ENCODE assay signal across 8 cellular contexts in genomic region chr6:33207569-33208088, GRCh38. TPM values are rescaled to one million over a fixed set of nuclear protein-coding genes. Genes with fewer than 3 reads are reported as not detected.
DNase-seq lines count a peak whose midpoint lies in the region; ATAC-seq and TF ChIP-seq lines count a peak whose summit lies in the region.

No MANE protein-coding gene starts in this region.

- peak overlapping the region; percentile 90 for H3K4me3 ChIP-seq in HUES64 (ENCODE audit: low read length)
- peak overlapping the region; percentile 60 to 98 (median 94) for H3K4me3 ChIP-seq in heart right ventricle
- H3K4me3 ChIP-seq in prostate gland: peak overlapping the region; percentile 96 to 97

- H3K36me3 Mint-ChIP-seq in activated naive CD8-positive, alpha-beta T cell treated with anti-CD3 and anti-CD28 coated beads, Interleukin-2, amount 50 U/mL, for 24 hours (ENCODE audit: low read depth): peaks cover 38% of the 10 kb centered on the region

- peaks cover 58% of the 10 kb centered on the region for H3K4me1 Mint-ChIP-seq in activated naive CD8-positive, alpha-beta T cell treated with anti-CD3 and anti-CD28 coated beads, Interleukin-2, amount 50 U/mL, for 24 hours

- intact Hi-C loops in heart right ventricle (cut with DNase I): loop anchor here in 2 of 10 donors (10.0 kb wide), 2 partner anchors 487 to 1033 kb away; partner anchors contain the start of genes AGPAT1 (in 1 of the 2) and RNF5 (in 1 of the 2)
- intact Hi-C loops in prostate gland (cut with DNase I): no loop called here

- peaks cover under 1% of the 10 kb centered on the region for H3K27me3 Mint-ChIP-seq in activated naive CD8-positive, alpha-beta T cell treated with anti-CD3 and anti-CD28 coated beads, Interleukin-2, amount 50 U/mL, for 24 hours

- under 1% methylated on average over 29 of the region's 29 CpGs for WGBS in HUES64
- 1 to 2% methylated on average over 29 of the region's 29 CpGs for WGBS in heart right ventricle, 2 donors
- 1% methylated on average over 29 of the region's 29 CpGs for WGBS in prostate gland

- H3K9me3 ChIP-seq in HUES64 (ENCODE audit: insufficient read depth, low read depth, low read length) (no peaks in the 10 kb centered on the region), heart right ventricle (no peaks in the 10 kb centered on the region), prostate gland (no peaks in the 10 kb centered on the region)

- TF ChIP-seq CTCF in heart right ventricle (IDR thresholded peaks at IDR 0.05) (no peak), prostate gland (IDR thresholded peaks at IDR 0.05) (no peak)

- H3K27ac Mint-ChIP-seq in activated naive CD8-positive, alpha-beta T cell treated with anti-CD3 and anti-CD28 coated beads, Interleukin-2, amount 50 U/mL, for 24 hours: peak overlapping the region; percentile 89

- DNase-seq in CD1c-positive myeloid dendritic cell (ENCODE audit: extremely low spot score): peak; percentile 22
- no peak for DNase-seq in activated naive CD8-positive, alpha-beta T cell treated with anti-CD3 and anti-CD28 coated beads, Interleukin-2, amount 50 U/mL, for 24 hours
- peak; percentile 53 to 58 for DNase-seq in heart right ventricle
- no peak for DNase-seq in prostate gland (ENCODE audit: low spot score)

- H3K4me1 ChIP-seq in HUES64 (ENCODE audit: insufficient read depth, low read length): peaks cover 29% of the 10 kb centered on the region
- peaks cover 8 to 53% (median 35%) of the 10 kb centered on the region in 9 donors for H3K4me1 ChIP-seq in heart right ventricle
- no peaks in the 10 kb centered on the region for H3K4me1 ChIP-seq in prostate gland (replicated peaks)

- ATAC-seq in activated naive CD8-positive, alpha-beta T cell treated with anti-CD3 and anti-CD28 coated beads, Interleukin-2, amount 50 U/mL, for 24 hours: no peak
- peak; percentile 10 to 45 (median 32) for ATAC-seq in heart right ventricle
- ATAC-seq in HG02610 (IDR thresholded peaks at IDR 0.05; ENCODE audit: unreplicated experiment): no peak
- no peak for ATAC-seq in GM21723 (IDR thresholded peaks at IDR 0.05; ENCODE audit: unreplicated experiment)
- no peak for ATAC-seq in GM21529 (IDR thresholded peaks at IDR 0.05; ENCODE audit: unreplicated experiment)

- H3K27ac ChIP-seq in HUES64 (ENCODE audit: low read depth, low read length): peak overlapping the region; percentile 90; the same call in 1 of the 2 replicates
- peak overlapping the region; percentile 79 to 99 (median 97) for H3K27ac ChIP-seq in heart right ventricle
- H3K27ac ChIP-seq in prostate gland: peak overlapping the region; percentile 94 to 98

- peak overlapping the region; percentile 91 for H3K4me3 Mint-ChIP-seq in activated naive CD8-positive, alpha-beta T cell treated with anti-CD3 and anti-CD28 coated beads, Interleukin-2, amount 50 U/mL, for 24 hours

- TF ChIP-seq POLR2A in prostate gland (IDR thresholded peaks at IDR 0.05): no peak

- H3K9me3 Mint-ChIP-seq in activated naive CD8-positive, alpha-beta T cell treated with anti-CD3 and anti-CD28 coated beads, Interleukin-2, amount 50 U/mL, for 24 hours: no peaks in the 10 kb centered on the region

- H3K36me3 ChIP-seq in HUES64 (ENCODE audit: insufficient read depth, low read length): peaks cover 29% of the 10 kb centered on the region
- peaks cover 0 to 45% (median 19%) of the 10 kb centered on the region in 9 donors for H3K36me3 ChIP-seq in heart right ventricle
- peaks cover 0 to 4% of the 10 kb centered on the region in 2 donors for H3K36me3 ChIP-seq in prostate gland

- H3K9ac ChIP-seq in HUES64 (ENCODE audit: low read depth, low read length): peak overlapping the region; percentile 69

- H3K27me3 ChIP-seq in HUES64 (ENCODE audit: insufficient read depth, low read length): peaks cover 59% of the 10 kb centered on the region
- H3K27me3 ChIP-seq in heart right ventricle: peaks cover 0 to 4% (median 0%) of the 10 kb centered on the region in 7 donors
- no peaks in the 10 kb centered on the region for H3K27me3 ChIP-seq in prostate gland (replicated peaks; ENCODE audit: insufficient read depth)

RNA-seq across cellular contexts. Expression of gene RING1, which starts 0.7 kb away (rescaled TPM):
- polyA plus RNA-seq in HUES64 (2013, experiment 1 of 2): 27.4 TPM
- polyA plus RNA-seq in HUES64 (2013, experiment 2 of 2): 29.5 TPM
- total RNA-seq in heart right ventricle: 10 to 100 TPM; 26.5 to 32.1 (median 28.0) TPM
- 10 to 100 TPM; 28.6 to 35.1 TPM for polyA plus RNA-seq in heart right ventricle
- total RNA-seq in prostate gland: 10 to 100 TPM; 23.9 to 30.8 TPM

RNA-seq across cellular contexts. Expression of gene HSD17B8, which starts 3.2 kb away (rescaled TPM):
- 3.5 TPM for polyA plus RNA-seq in HUES64 (2013, experiment 1 of 2)
- polyA plus RNA-seq in HUES64 (2013, experiment 2 of 2): 3.2 TPM
- total RNA-seq in heart right ventricle (10 to 100 TPM; 17.6 to 25.5 (median 23.0) TPM), prostate gland (10 to 100 TPM; 21.9 to 43.7 TPM)
- 10 to 100 TPM in 1 of 2 donors, 1 to 10 TPM in 1; 7.4 to 15.1 TPM for polyA plus RNA-seq in heart right ventricle

RNA-seq across cellular contexts. Expression of gene SLC39A7, which starts 7.0 kb away (rescaled TPM):
- 75.8 TPM for polyA plus RNA-seq in HUES64 (2013, experiment 1 of 2)
- polyA plus RNA-seq in HUES64 (2013, experiment 2 of 2): 72.8 TPM
- total RNA-seq in heart right ventricle (100 to 1,000 TPM in 1 of 10 donors, 10 to 100 TPM in 9; 44.8 to 104 (median 53.1) TPM), prostate gland (100 to 1,000 TPM; 109 to 182 TPM)
- polyA plus RNA-seq in heart right ventricle: 100 to 1,000 TPM in 1 of 2 donors, 10 to 100 TPM in 1; 25.8 to 178 TPM

RNA-seq across cellular contexts. Expression of gene RXRB, which starts 7.2 kb away (rescaled TPM):
- 13.1 TPM for polyA plus RNA-seq in HUES64 (2013, experiment 1 of 2)
- polyA plus RNA-seq in HUES64 (2013, experiment 2 of 2): 12.7 TPM
- total RNA-seq in heart right ventricle (10 to 100 TPM; 29.7 to 39.1 (median 33.2) TPM), prostate gland (10 to 100 TPM; 30.6 to 40.5 TPM)
- 10 to 100 TPM; 22.2 to 40.7 TPM for polyA plus RNA-seq in heart right ventricle

RNA-seq across cellular contexts. Expression of gene COL11A2, which starts 15.4 kb away (rescaled TPM):
- 0.70 TPM for polyA plus RNA-seq in HUES64 (2013, experiment 1 of 2)
- polyA plus RNA-seq in HUES64 (2013, experiment 2 of 2): 0.63 TPM
- total RNA-seq in heart right ventricle (1 to 10 TPM in 3 of 10 donors, under 1 TPM in 7; 0.52 to 3.9 (median 0.94) TPM), prostate gland (1 to 10 TPM in 1 of 2 donors, under 1 TPM in 1; 0.91 to 3.6 TPM)
- polyA plus RNA-seq in heart right ventricle: 1 to 10 TPM in 1 of 2 donors, under 1 TPM in 1; 0.55 to 8.7 TPM

Comparison
In these comparisons a context has a peak if more than half of its experiments do, and no peak if none do; other contexts are left out.
1. DNase-seq: peak in CD1c-positive myeloid dendritic cell (single experiment) and heart right ventricle (2 of 2); none in activated naive CD8-positive, alpha-beta T cell treated with anti-CD3 and anti-CD28 coated beads, Interleukin-2, amount 50 U/mL, for 24 hours (single experiment) and prostate gland (single experiment).
2. ATAC-seq: peak in heart right ventricle (8 of 8); none in activated naive CD8-positive, alpha-beta T cell treated with anti-CD3 and anti-CD28 coated beads, Interleukin-2, amount 50 U/mL, for 24 hours (single experiment), HG02610 (single experiment), GM21723 (single experiment) and GM21529 (single experiment).
3. Peak in every context shown above with its lines, with median percentiles within 50 percentile points of each other: H3K27ac ChIP-seq and H3K4me3 ChIP-seq.